Comparison of ENCODE assay signal across 19 cellular contexts in genomic region chr11:93905384-93905783, GRCh38.
DNase-seq lines count a peak whose midpoint lies in the region; ATAC-seq and TF ChIP-seq lines count a peak whose summit lies in the region.
"Had no signal": no experiment of that assay in that cellular context is flagged by ENCODE, and none has a peak within 500 bp of the region (broad histone marks: within the 10 kb centered on the region; RNA-seq: fewer than 3 reads in every experiment).

No MANE protein-coding gene starts in this region.

- no peak overlapping the region for H3K4me3 ChIP-seq in fibroblast of pulmonary artery (replicated peaks; ENCODE audit: low read depth, low read length)
- H3K4me3 ChIP-seq: K562, tibial artery had no signal

- no peak for ATAC-seq in GM21619 (IDR thresholded peaks at IDR 0.05; ENCODE audit: unreplicated experiment)
- ATAC-seq in HG03520 (IDR thresholded peaks at IDR 0.05; ENCODE audit: unreplicated experiment), result no peak
- ATAC-seq: K562, left lobe of liver had no signal

- DNase-seq in HCEC 1CT (peak; percentile 50), T1000 (lab: John Stamatoyannopoulos, UW) (peak; percentile 29), fibroblast of pulmonary artery (ENCODE audit: low read depth) (peak; percentile 13), stromal cell of bone marrow (ENCODE audit: low read depth) (peak; percentile 7), NCI-H1417 (lab: John Stamatoyannopoulos, UW) (no peak)
- DNase-seq: activated B cell treated with CpG ODN at 0.5 μM for 24 hours; activated gamma-delta T cell treated with Interleukin-2 at 50 U/mL for 16 hours; caudate nucleus; endodermal cell; hippocampal formation; naive B cell; stimulated activated CD4-positive, alpha-beta T cell treated with anti-CD3 and anti-CD28 coated beads, Interleukin-1b, Interleukin-23, amount 100 ng/mL, for 48 hours; stimulated activated CD8-positive, alpha-beta memory T cell treated with anti-CD3 and anti-CD28 coated beads, Interleukin-4, amount 100 ng/mL, for 48 hours; SW 1271; tibial artery had no signal

- TF ChIP-seq CTCF in fibroblast of pulmonary artery (IDR thresholded peaks at IDR 0.05; ENCODE audit: low read length, missing control alignments), result no peak

Comparison
In these comparisons a context has a peak if more than half of its experiments do, and no peak if none do; other contexts are left out.
1. DNase-seq: peak in HCEC 1CT (single experiment), T1000 (single experiment), fibroblast of pulmonary artery (single experiment) and stromal cell of bone marrow (single experiment); none in NCI-H1417 (0 of 3).